In the genomic region with DNA sequence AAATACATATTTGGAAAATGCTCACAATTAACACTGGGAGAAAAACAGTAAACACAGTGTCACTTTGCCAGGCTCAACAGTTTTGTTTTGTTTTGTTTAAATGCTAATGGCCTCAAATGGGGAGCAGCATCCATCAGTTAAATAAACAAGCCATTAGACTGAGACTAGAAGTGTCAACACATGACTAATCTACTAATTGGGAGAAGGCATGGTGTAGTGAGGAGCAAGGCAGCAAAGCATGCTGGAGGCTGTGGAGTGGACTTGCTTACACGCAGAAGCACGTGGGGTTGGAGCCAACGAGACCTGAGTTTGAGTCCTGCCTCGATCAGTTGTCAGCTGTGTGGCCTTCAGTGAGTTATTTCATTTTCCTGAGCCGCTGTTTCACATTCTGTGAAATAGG, we compare ENCODE assay signal across 19 cellular contexts.
"Had no signal": no experiment of that assay in that cellular context is flagged by ENCODE, and none has a peak within 500 bp of the region (broad histone marks: within the 10 kb centered on the region; RNA-seq: fewer than 3 reads in every experiment).

No MANE protein-coding gene starts in this region.

- H3K36me3 Mint-ChIP-seq: activated CD4-positive, alpha-beta memory T cell treated with anti-CD3 and anti-CD28 coated beads for 36 hours; activated naive CD8-positive, alpha-beta T cell treated with anti-CD3 and anti-CD28 coated beads for 36 hours; immature natural killer cell; naive B cell had no signal

- H3K4me3 Mint-ChIP-seq: activated B cell treated with CpG ODN at 0.5 μM for 24 hours; activated CD4-positive, alpha-beta memory T cell treated with anti-CD3 and anti-CD28 coated beads for 36 hours; activated CD4-positive, alpha-beta T cell treated with anti-CD3 and anti-CD28 coated beads for 36 hours; activated naive CD8-positive, alpha-beta T cell treated with anti-CD3 and anti-CD28 coated beads for 36 hours; stimulated activated naive CD8-positive, alpha-beta T cell treated with anti-CD3 and anti-CD28 coated beads, Interleukin-15, Interleukin-2, amounts not matched to agents 100 ng/mL and 50 ng/mL, for 24 hours; T-helper 1 cell treated with Interleukin-12 subunit alpha and Interleukin-12 subunit beta and Interleukin-4 antibody, amounts not matched to agents 30 μg/mL and 1 μg/mL, for 36 hours had no signal

- ATAC-seq: activated CD4-positive, alpha-beta T cell treated with anti-CD3 and anti-CD28 coated beads for 36 hours; left lung had no signal

- H3K27me3 ChIP-seq: left lung, spleen, tibial nerve had no signal

- H3K9me3 Mint-ChIP-seq: activated B cell treated with CpG ODN at 0.5 μM for 24 hours; activated CD4-positive, alpha-beta memory T cell treated with anti-CD3 and anti-CD28 coated beads for 36 hours; activated naive CD8-positive, alpha-beta T cell treated with anti-CD3 and anti-CD28 coated beads for 36 hours; immature natural killer cell; naive B cell; stimulated activated naive CD8-positive, alpha-beta T cell treated with anti-CD3 and anti-CD28 coated beads, Interleukin-15, Interleukin-2, amounts not matched to agents 100 ng/mL and 50 ng/mL, for 24 hours; T-helper 1 cell treated with Interleukin-12 subunit alpha and Interleukin-12 subunit beta and Interleukin-4 antibody, amounts not matched to agents 30 μg/mL and 1 μg/mL, for 36 hours had no signal

- H3K27ac ChIP-seq: left lung, prostate gland, spleen, tibial nerve had no signal

- DNase-seq: activated B cell treated with CpG ODN at 0.5 μM for 24 hours; activated CD4-positive, alpha-beta memory T cell treated with anti-CD3 and anti-CD28 coated beads for 36 hours; activated CD4-positive, alpha-beta T cell treated with anti-CD3 and anti-CD28 coated beads for 36 hours; activated naive CD4-positive, alpha-beta T cell treated with Interleukin-2 at 50 U/mL for 16 hours; activated naive CD8-positive, alpha-beta T cell treated with anti-CD3 and anti-CD28 coated beads for 36 hours; activated T-cell treated with anti-CD3 and anti-CD28 coated beads, Interleukin-2, amount 50 U/mL, for 48 hours; effector CD4-positive, alpha-beta T cell; erythroblast; foreskin fibroblast; immature natural killer cell; left lung; naive B cell; spleen; stimulated activated CD4-positive, alpha-beta T cell treated with anti-CD3 and anti-CD28 coated beads, Interleukin-4, amount 100 ng/mL, for 24 hours; T1000 had no signal

- H3K27ac Mint-ChIP-seq: activated B cell treated with CpG ODN at 0.5 μM for 24 hours; activated CD4-positive, alpha-beta memory T cell treated with anti-CD3 and anti-CD28 coated beads for 36 hours; activated CD4-positive, alpha-beta T cell treated with anti-CD3 and anti-CD28 coated beads for 36 hours; activated naive CD8-positive, alpha-beta T cell treated with anti-CD3 and anti-CD28 coated beads for 36 hours; immature natural killer cell; naive B cell; stimulated activated naive CD8-positive, alpha-beta T cell treated with anti-CD3 and anti-CD28 coated beads, Interleukin-15, Interleukin-2, amounts not matched to agents 100 ng/mL and 50 ng/mL, for 24 hours; T-helper 1 cell treated with Interleukin-12 subunit alpha and Interleukin-12 subunit beta and Interleukin-4 antibody, amounts not matched to agents 30 μg/mL and 1 μg/mL, for 36 hours had no signal
